2 cellular contexts compared by ENCODE assay signal in the genomic region with DNA sequence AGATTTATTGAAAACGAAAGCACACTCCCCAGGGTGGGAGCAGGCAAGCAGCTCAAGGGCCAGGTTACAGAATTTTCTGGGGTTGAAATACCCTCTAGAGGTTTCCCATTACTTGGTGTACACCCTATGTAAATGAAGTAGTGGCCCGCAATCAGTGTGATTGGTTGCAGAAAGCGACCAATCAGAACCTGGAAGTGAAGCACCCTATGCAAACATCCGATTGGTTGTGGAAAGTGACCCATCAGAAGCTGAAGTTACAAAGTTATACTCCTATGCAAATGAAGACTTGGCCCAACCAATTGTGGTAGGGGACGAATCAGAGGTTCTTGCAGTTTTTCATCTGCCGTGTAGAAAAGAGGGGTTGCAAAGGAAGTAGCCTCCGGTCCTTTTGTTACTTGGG.
TF ChIP-seq lines count a peak whose summit lies in the region.

No MANE protein-coding gene starts in this region.

TF ChIP-seq in HepG2, 621 proteins besides CTCF, POLR2A, EP300 and RAD21:
- TF ChIP-seq PHF8 (CRISPR knock-in tag; IDR thresholded peaks at IDR 0.05) (no peak), SP140L (CRISPR knock-in tag; IDR thresholded peaks at IDR 0.05; ENCODE audit: borderline replicate concordance) (no peak), ZFYVE20 (CRISPR knock-in tag; IDR thresholded peaks at IDR 0.05; ENCODE audit: borderline replicate concordance, low read depth) (no peak), MYC (CRISPR knock-in tag; IDR thresholded peaks at IDR 0.05; ENCODE audit: borderline replicate concordance) (no peak), XRCC5 (optimal IDR thresholded peaks at IDR 0.05; ENCODE audit: low read length) (no peak), MLXIP (CRISPR knock-in tag; IDR thresholded peaks at IDR 0.05; ENCODE audit: borderline replicate concordance) (no peak), ZNF10 (CRISPR knock-in tag; IDR thresholded peaks at IDR 0.05; ENCODE audit: borderline replicate concordance, low read depth) (no peak), FOSL2 (CRISPR knock-in tag; IDR thresholded peaks at IDR 0.05) (no peak), ZNF20 (CRISPR knock-in tag; IDR thresholded peaks at IDR 0.05) (no peak), HOXA9 (CRISPR knock-in tag; IDR thresholded peaks at IDR 0.05; ENCODE audit: borderline replicate concordance) (no peak), MEIS2 (CRISPR knock-in tag; IDR thresholded peaks at IDR 0.05) (no peak), ZNF782 (CRISPR knock-in tag; IDR thresholded peaks at IDR 0.05; ENCODE audit: borderline replicate concordance) (no peak), ZNF672 (CRISPR knock-in tag; IDR thresholded peaks at IDR 0.05) (no peak)
- TF ChIP-seq, protein P1, sequence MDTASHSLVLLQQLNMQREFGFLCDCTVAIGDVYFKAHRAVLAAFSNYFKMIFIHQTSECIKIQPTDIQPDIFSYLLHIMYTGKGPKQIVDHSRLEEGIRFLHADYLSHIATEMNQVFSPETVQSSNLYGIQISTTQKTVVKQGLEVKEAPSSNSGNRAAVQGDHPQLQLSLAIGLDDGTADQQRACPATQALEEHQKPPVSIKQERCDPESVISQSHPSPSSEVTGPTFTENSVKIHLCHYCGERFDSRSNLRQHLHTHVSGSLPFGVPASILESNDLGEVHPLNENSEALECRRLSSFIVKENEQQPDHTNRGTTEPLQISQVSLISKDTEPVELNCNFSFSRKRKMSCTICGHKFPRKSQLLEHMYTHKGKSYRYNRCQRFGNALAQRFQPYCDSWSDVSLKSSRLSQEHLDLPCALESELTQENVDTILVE (CRISPR knock-in tag; IDR thresholded peaks at IDR 0.05), result no peak
- TF ChIP-seq, protein P2, sequence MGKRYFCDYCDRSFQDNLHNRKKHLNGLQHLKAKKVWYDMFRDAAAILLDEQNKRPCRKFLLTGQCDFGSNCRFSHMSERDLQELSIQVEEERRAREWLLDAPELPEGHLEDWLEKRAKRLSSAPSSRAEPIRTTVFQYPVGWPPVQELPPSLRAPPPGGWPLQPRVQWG (CRISPR knock-in tag; IDR thresholded peaks at IDR 0.05; ENCODE audit: borderline replicate concordance, low read depth), result no peak
- TF ChIP-seq, protein P3, sequence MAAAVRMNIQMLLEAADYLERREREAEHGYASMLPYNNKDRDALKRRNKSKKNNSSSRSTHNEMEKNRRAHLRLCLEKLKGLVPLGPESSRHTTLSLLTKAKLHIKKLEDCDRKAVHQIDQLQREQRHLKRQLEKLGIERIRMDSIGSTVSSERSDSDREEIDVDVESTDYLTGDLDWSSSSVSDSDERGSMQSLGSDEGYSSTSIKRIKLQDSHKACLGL (CRISPR knock-in tag; IDR thresholded peaks at IDR 0.05), result no peak

TF ChIP-seq in H1, 55 proteins besides CTCF, POLR2A, EP300 and RAD21:
- TF ChIP-seq SP1 (IDR thresholded peaks at IDR 0.05; ENCODE audit: low read depth, low read length) (peak; percentile 66), ZNF274 (IDR thresholded peaks at IDR 0.05; ENCODE audit: borderline replicate concordance, extremely low read depth, low read length) (no peak)
